15 cellular contexts compared by ENCODE assay signal in the genomic region with DNA sequence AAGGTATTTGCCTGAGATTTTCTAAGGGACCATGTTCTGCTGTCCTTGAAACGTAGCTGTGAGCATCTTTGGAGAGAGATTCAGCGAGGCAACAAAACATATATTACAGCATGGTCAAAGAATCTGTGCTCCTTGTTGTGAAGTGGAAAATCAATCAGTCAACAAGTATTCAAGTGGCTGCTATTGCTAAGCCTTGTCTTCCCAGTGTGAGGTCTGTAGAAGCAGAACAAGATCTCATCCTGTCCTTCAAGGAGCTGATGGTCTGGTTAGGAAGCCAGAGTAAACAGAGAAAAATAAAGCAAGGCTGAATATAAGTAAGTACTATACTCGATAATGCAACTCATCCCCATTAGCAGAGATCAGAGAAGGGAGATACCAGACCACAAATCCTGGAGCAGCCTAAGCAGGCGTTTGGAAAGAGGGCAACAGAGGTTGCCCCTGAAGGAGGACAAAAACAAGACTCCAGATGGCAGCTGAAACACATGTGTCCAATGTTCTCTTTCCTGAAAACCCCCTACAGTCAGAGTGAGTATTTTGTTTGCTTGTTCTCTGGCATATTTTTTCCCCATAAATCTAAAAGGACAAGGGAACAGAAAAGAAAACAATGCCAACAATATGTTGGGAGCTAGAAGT.
DNase-seq lines count a peak whose midpoint lies in the region; ATAC-seq and TF ChIP-seq lines count a peak whose summit lies in the region.
"Had no signal": no experiment of that assay in that cellular context is flagged by ENCODE, and none has a peak within 500 bp of the region (broad histone marks: within the 10 kb centered on the region; RNA-seq: fewer than 3 reads in every experiment).

No MANE protein-coding gene starts in this region.

- peaks cover 2% of the 10 kb centered on the region; the same call in 1 of the 2 replicates for H3K27me3 Mint-ChIP-seq in HFFc6 (ENCODE audit: insufficient read depth)
- H3K27me3 Mint-ChIP-seq: T-helper 17 cell had no signal

- H3K9me3 ChIP-seq in spleen (no peaks in the 10 kb centered on the region), breast epithelium (no peaks in the 10 kb centered on the region)

- intact Hi-C loops in spleen (cut with DNase I; ENCODE audit: low total_unique reads) (no loop called here), breast epithelium (cut with DNase I; ENCODE audit: low total_unique reads) (no loop called here)

- no peak overlapping the region for H3K4me3 Mint-ChIP-seq in HFFc6
- H3K4me3 Mint-ChIP-seq: T-helper 17 cell had no signal

- DNase-seq in HFFc6 (no peak), spleen (no peak), breast epithelium (ENCODE audit: low spot score in 2 of 2) (no peak), iPS-NIHi7 (ENCODE audit: extremely low spot score) (no peak), NCI-H1092 (lab: John Stamatoyannopoulos, UW) (no peak)
- DNase-seq: activated CD4-positive, alpha-beta T cell treated with anti-CD3 and anti-CD28 coated beads, Interleukin-2, amount 50 U/mL, for 1 hour; mammary epithelial cell; NCI-H1105 treated with DMSO at 0.1 percent for 48 hours; NCI-H526 treated with DMSO at 0.1 percent for 48 hours; occipital lobe; T-helper 17 cell had no signal

- 64 to 87% (median 79%) methylated on average over 4 of the region's 4 CpGs for WGBS in spleen, 5 donors

- no peaks in the 10 kb centered on the region for H3K9me3 Mint-ChIP-seq in HFFc6

- H3K36me3 Mint-ChIP-seq in HFFc6 (ENCODE audit: low read depth): peaks cover 47% of the 10 kb centered on the region

- no peak for ATAC-seq in HG03469 (IDR thresholded peaks at IDR 0.05; ENCODE audit: unreplicated experiment)
- ATAC-seq: GM12878, T-helper 17 cell had no signal

- H3K27me3 ChIP-seq in layer of hippocampus (ENCODE audit: control insufficient read depth, insufficient read depth, low read length): no peaks in the 10 kb centered on the region
- H3K27me3 ChIP-seq in spleen (replicated peaks in 1 of 7): no peaks in the 10 kb centered on the region
- H3K27me3 ChIP-seq in breast epithelium: no peaks in the 10 kb centered on the region

- peak overlapping the region; percentile 2 for H3K27ac ChIP-seq in cingulate gyrus (ENCODE audit: low read depth, low read length)
- peak overlapping the region; percentile 23 for H3K27ac ChIP-seq in layer of hippocampus (ENCODE audit: low read depth, low read length)
- peak overlapping the region in 6 of 8 donors; percentile 43 to 63 (median 49) for H3K27ac ChIP-seq in spleen
- peak overlapping the region in 1 of 2 donors; percentile 33 for H3K27ac ChIP-seq in breast epithelium

- peaks cover 34% of the 10 kb centered on the region for H3K4me1 Mint-ChIP-seq in HFFc6 (ENCODE audit: low read depth)

- no peak for TF ChIP-seq CTCF in HFFc6 (IDR thresholded peaks at IDR 0.05)
- no peak for TF ChIP-seq CTCF in spleen (IDR thresholded peaks at IDR 0.05 in 8 of 11, conservative IDR thresholded peaks at IDR 0.05 in 3 of 11)
- no peak for TF ChIP-seq CTCF in breast epithelium (IDR thresholded peaks at IDR 0.05)

- H3K36me3 ChIP-seq in spleen: peaks cover 7 to 100% (median 64%) of the 10 kb centered on the region in 6 donors
- no peaks in the 10 kb centered on the region for H3K36me3 ChIP-seq in breast epithelium

- H3K4me1 ChIP-seq in spleen (peaks cover 0 to 17% (median 2%) of the 10 kb centered on the region in 6 donors), breast epithelium (peaks cover 0 to 3% of the 10 kb centered on the region in 2 donors)

- H3K4me3 ChIP-seq in spleen (no peak overlapping the region), breast epithelium (no peak overlapping the region)
- H3K4me3 ChIP-seq: GM12878 had no signal

- no peak for TF ChIP-seq POLR2A in spleen (IDR thresholded peaks at IDR 0.05)
- no peak for TF ChIP-seq POLR2A in breast epithelium (IDR thresholded peaks at IDR 0.05)

- peak overlapping the region; percentile 32 for H3K27ac Mint-ChIP-seq in HFFc6
- H3K27ac Mint-ChIP-seq: T-helper 17 cell had no signal
